In genomic region chr14:80364274-80364673, GRCh38 we compare ENCODE assay signal across 9 cellular contexts.
DNase-seq lines count a peak whose midpoint lies in the region; ATAC-seq and TF ChIP-seq lines count a peak whose summit lies in the region.
"Had no signal": no experiment of that assay in that cellular context is flagged by ENCODE, and none has a peak within 500 bp of the region (broad histone marks: within the 10 kb centered on the region; RNA-seq: fewer than 3 reads in every experiment).

No MANE protein-coding gene starts in this region.

- no peak overlapping the region for H3K4me3 ChIP-seq in GM12864 (ENCODE audit: low read depth, low read length)
- no peak overlapping the region for H3K4me3 ChIP-seq in LNCaP clone FGC (ENCODE audit: low read depth, low read length)
- no peak overlapping the region for H3K4me3 ChIP-seq in right cardiac atrium (ENCODE audit: low read length)
- H3K4me3 ChIP-seq: right atrium auricular region had no signal

- H3K9me3 Mint-ChIP-seq in WTC11, result peaks cover 16% of the 10 kb centered on the region

- CTCF ChIA-PET in WTC11 (lab: Charles Lee), result interaction anchor here (0.6 kb wide), 2 partner anchors 8 to 9 kb away, joined by 3 to 4 read pairs; no protein-coding TSS in a partner anchor

- H3K27me3 ChIP-seq in right cardiac atrium (ENCODE audit: control insufficient read depth, insufficient read depth), result no peaks in the 10 kb centered on the region
- H3K27me3 ChIP-seq: right atrium auricular region had no signal

- H3K27me3 Mint-ChIP-seq in WTC11 (ENCODE audit: low read depth), result no peaks in the 10 kb centered on the region

- H3K4me1 ChIP-seq in right cardiac atrium (ENCODE audit: control insufficient read depth, insufficient read depth, low read length), result no peaks in the 10 kb centered on the region
- H3K4me1 ChIP-seq: right atrium auricular region had no signal

- intact Hi-C loops in right cardiac atrium (cut with DNase I), result no loop called here

- ATAC-seq in WTC11 (peak; percentile 79), HG02973 (IDR thresholded peaks at IDR 0.05; ENCODE audit: unreplicated experiment) (no peak), HG03175 (IDR thresholded peaks at IDR 0.05; ENCODE audit: unreplicated experiment) (no peak), right cardiac atrium (no peak)

- POLR2A ChIA-PET in WTC11 (lab: Charles Lee), result no interaction called here

- 34% methylated on average over 1 of the region's 1 CpG for WGBS in right cardiac atrium

- no peaks in the 10 kb centered on the region for H3K4me1 Mint-ChIP-seq in WTC11

- H3K27ac ChIP-seq in right cardiac atrium (ENCODE audit: low read length), result no peak overlapping the region
- H3K27ac ChIP-seq: right atrium auricular region had no signal

- H3K9me3 ChIP-seq in right cardiac atrium (ENCODE audit: control insufficient read depth, low read length), result no peaks in the 10 kb centered on the region

- no peak for DNase-seq in GM12864 (ENCODE audit: low read depth)
- DNase-seq in LNCaP clone FGC (ENCODE audit: low read depth), result no peak
- DNase-seq in WTC11 (ENCODE audit: low spot score), result no peak
- DNase-seq in myocyte (ENCODE audit: low read depth), result peak; percentile 41
- no peak for DNase-seq in GDM1 (lab: John Stamatoyannopoulos, UW)
- DNase-seq in right cardiac atrium, result no peak

- TF ChIP-seq CTCF in GM12864 (IDR thresholded peaks at IDR 0.05; ENCODE audit: low read depth, low read length, missing control alignments) (peak; percentile 28), LNCaP clone FGC (IDR thresholded peaks at IDR 0.05; ENCODE audit: control insufficient read depth, extremely low read depth, insufficient read depth) (peak; percentile 50), WTC11 (IDR thresholded peaks at IDR 0.05) (no peak)

- no peaks in the 10 kb centered on the region for H3K36me3 Mint-ChIP-seq in WTC11

- H3K27ac Mint-ChIP-seq in WTC11, result no peak overlapping the region

- H3K4me3 Mint-ChIP-seq in WTC11, result no peak overlapping the region

TF ChIP-seq in WTC11, 78 proteins besides CTCF, POLR2A, EP300 and RAD21:
- no peak for TF ChIP-seq IRF1 (CRISPR knock-in tag; IDR thresholded peaks at IDR 0.05)
- no peak for TF ChIP-seq NFYB (CRISPR knock-in tag; conservative IDR thresholded peaks at IDR 0.05; ENCODE audit: low read depth)
- no peak for TF ChIP-seq IRF2 (CRISPR knock-in tag; IDR thresholded peaks at IDR 0.05; ENCODE audit: borderline replicate concordance, low read depth)
- TF ChIP-seq ERG (CRISPR knock-in tag; IDR thresholded peaks at IDR 0.05), result no peak
TF ChIP-seq in WTC11: peak in this region for 0.
